ENCODE assay signal across 19 cellular contexts in genomic region chr4:60868232-60868960, GRCh38.
DNase-seq lines count a peak whose midpoint lies in the region; ATAC-seq, FAIRE-seq and TF ChIP-seq lines count a peak whose summit lies in the region.
"Had no signal": no experiment of that assay in that cellular context is flagged by ENCODE, and none has a peak within 500 bp of the region (broad histone marks: within the 10 kb centered on the region; RNA-seq: fewer than 3 reads in every experiment).

No MANE protein-coding gene starts in this region.

- H2BK15ac ChIP-seq in IMR-90 (ENCODE audit: low read depth, low read length), result no peak overlapping the region

- no peaks in the 10 kb centered on the region; the same call in 1 of the 2 replicates for H3K27me3 Mint-ChIP-seq in HFFc6 (ENCODE audit: insufficient read depth)
- H3K27me3 Mint-ChIP-seq in naive thymus-derived CD4-positive, alpha-beta T cell, result no peaks in the 10 kb centered on the region
- no peaks in the 10 kb centered on the region for H3K27me3 Mint-ChIP-seq in activated T-helper 2 cell treated with anti-CD3 and anti-CD28 coated beads, Interferon-gamma antibody, Interleukin-2, Interleukin-4, amounts not matched to agents 10 μg/mL and 5 μg/mL and 100 μg/mL, durations not matched to agents 14 hours and 24 hours and 36 hours (ENCODE audit: low read depth)
- no peaks in the 10 kb centered on the region for H3K27me3 Mint-ChIP-seq in activated CD4-positive, alpha-beta memory T cell treated with anti-CD3 and anti-CD28 coated beads, Interleukin-2, amount 10 ng/mL, durations not matched to agents 7 days and 5 days
- H3K27me3 Mint-ChIP-seq: CD4-positive, alpha-beta T cell had no signal

- no peak overlapping the region for H2AK9ac ChIP-seq in IMR-90 (replicated peaks; ENCODE audit: low read depth, low read length, poor library complexity)

- TF ChIP-seq EP300 in K562 (IDR thresholded peaks at IDR 0.05; ENCODE audit: low read length), result no peak

- H3K4me2 ChIP-seq in IMR-90 (ENCODE audit: low read depth, low read length) (no peak overlapping the region), OCI-LY3 (ENCODE audit: low read length) (peak overlapping the region; percentile 44), K562 (ENCODE audit: insufficient read depth, low read length) (no peak overlapping the region)
- H3K4me2 ChIP-seq: GM23338 had no signal

- H3K23ac ChIP-seq in IMR-90 (ENCODE audit: low read depth, low read length), result no peak overlapping the region

- CTCF ChIA-PET in IMR-90 (lab: Yijun Ruan, JAX) (interaction anchor here (0.5 kb wide), 1 partner anchor 180 kb away, joined by 3 read pairs; no protein-coding TSS in a partner anchor), K562 (lab: Yijun Ruan, JAX; ENCODE audit: low intra/inter-chr PET ratio) (no interaction called here)
- CTCF ChIA-PET in naive thymus-derived CD4-positive, alpha-beta T cell (lab: Charles Lee), result interaction anchor here (0.6 kb wide), 1 partner anchor 380 kb away, joined by 3 read pairs; no protein-coding TSS in a partner anchor
- CTCF ChIA-PET in activated CD4-positive, alpha-beta memory T cell treated with anti-CD3 and anti-CD28 coated beads, Interleukin-2, amount 10 ng/mL, durations not matched to agents 7 days and 5 days (lab: Charles Lee), result no interaction called here

- H2BK120ac ChIP-seq in IMR-90 (ENCODE audit: low read depth, low read length), result no peak overlapping the region

- H3K4ac ChIP-seq in IMR-90 (ENCODE audit: low read depth, low read length), result no peak overlapping the region

- H3K79me1 ChIP-seq in IMR-90 (ENCODE audit: low read depth in 1 of 2, low read length in 2 of 2), result no peaks in the 10 kb centered on the region

- H3K4me3 Mint-ChIP-seq in HFFc6, result peak overlapping the region; percentile 66; the same call in 1 of the 2 replicates
- H3K4me3 Mint-ChIP-seq in naive thymus-derived CD4-positive, alpha-beta T cell, result no peak overlapping the region
- no peak overlapping the region for H3K4me3 Mint-ChIP-seq in activated T-helper 2 cell treated with anti-CD3 and anti-CD28 coated beads, Interferon-gamma antibody, Interleukin-2, Interleukin-4, amounts not matched to agents 10 μg/mL and 5 μg/mL and 100 μg/mL, durations not matched to agents 14 hours and 24 hours and 36 hours (ENCODE audit: low read depth)
- H3K4me3 Mint-ChIP-seq in activated CD4-positive, alpha-beta memory T cell treated with anti-CD3 and anti-CD28 coated beads, Interleukin-2, amount 10 ng/mL, durations not matched to agents 7 days and 5 days, result no peak overlapping the region
- H3K4me3 Mint-ChIP-seq: CD4-positive, alpha-beta T cell; GM23338 had no signal

- TF ChIP-seq CTCF in HFFc6 (IDR thresholded peaks at IDR 0.05) (no peak), IMR-90 (conservative IDR thresholded peaks at IDR 0.05; ENCODE audit: low read depth, low read length) (no peak), OCI-LY3 (IDR thresholded peaks at IDR 0.05; ENCODE audit: low read depth, low read length) (no peak), K562 (IDR thresholded peaks at IDR 0.05 in 2 of 3, conservative IDR thresholded peaks at IDR 0.05 in 1 of 3; ENCODE audit: insufficient read depth in 2 of 3, low read depth in 1 of 3, low read length in 3 of 3) (no peak)

- H3K14ac ChIP-seq in IMR-90 (replicated peaks; ENCODE audit: low read depth, low read length), result no peak overlapping the region

- H4K8ac ChIP-seq in IMR-90 (ENCODE audit: low read depth in 2 of 2, low read length in 2 of 2), result no peak overlapping the region

- no peak overlapping the region for H4K91ac ChIP-seq in IMR-90 (ENCODE audit: insufficient read depth, low read depth, low read length)

- H2BK5ac ChIP-seq in IMR-90 (ENCODE audit: low read depth, low read length, poor library complexity, severe bottlenecking), result no peak overlapping the region

- TF ChIP-seq RAD21 in IMR-90 (IDR thresholded peaks at IDR 0.05; ENCODE audit: low read length) (no peak), K562 (CRISPR knock-in tag; conservative IDR thresholded peaks at IDR 0.05 in 1 of 2, IDR thresholded peaks at IDR 0.05 in 1 of 2) (no peak)

- dilution Hi-C loops in IMR-90 (cut with HindIII; ENCODE audit: low sequenced_read_pairs, unreplicated experiment), result no loop called here

- no peak overlapping the region for H3K27ac ChIP-seq in IMR-90 (ENCODE audit: insufficient read depth, low read length)
- no peak overlapping the region for H3K27ac ChIP-seq in OCI-LY3 (ENCODE audit: low read length)
- no peak overlapping the region for H3K27ac ChIP-seq in K562 (ENCODE audit: extremely low read depth, low read depth, low read length)
- no peak overlapping the region for H3K27ac ChIP-seq in naive thymus-derived CD4-positive, alpha-beta T cell (ENCODE audit: low read depth, low read length)
- H3K27ac ChIP-seq: C4-2B had no signal

- H3K4me1 ChIP-seq in IMR-90 (ENCODE audit: control insufficient read depth, insufficient read depth, low read length) (no peaks in the 10 kb centered on the region), OCI-LY3 (ENCODE audit: low read length) (peaks cover 8% of the 10 kb centered on the region; the same call in 1 of the 2 replicates), K562 (replicated peaks in 1 of 2; ENCODE audit: control insufficient read depth in 2 of 2, insufficient read depth in 2 of 2, low read length in 2 of 2) (no peaks in the 10 kb centered on the region)
- no peaks in the 10 kb centered on the region for H3K4me1 ChIP-seq in naive thymus-derived CD4-positive, alpha-beta T cell (ENCODE audit: control insufficient read depth in 2 of 2, insufficient read depth in 2 of 2, low read length in 2 of 2)
- H3K4me1 ChIP-seq: Caco-2 had no signal

- DNase-seq in HFFc6, result no peak
- DNase-seq in IMR-90, result no peak
- no peak for DNase-seq in K562 (ENCODE audit: extremely low read depth in 1 of 4, low spot score in 3 of 4)
- DNase-seq in naive thymus-derived CD4-positive, alpha-beta T cell, result no peak
- DNase-seq in activated T-helper 2 cell treated with anti-CD3 and anti-CD28 coated beads, Interferon-gamma antibody, Interleukin-2, Interleukin-4, amounts not matched to agents 10 μg/mL and 5 μg/mL and 100 μg/mL, durations not matched to agents 14 hours and 24 hours and 36 hours (ENCODE audit: low spot score), result no peak
- DNase-seq in activated CD4-positive, alpha-beta memory T cell treated with anti-CD3 and anti-CD28 coated beads, Interleukin-2, amount 10 ng/mL, durations not matched to agents 7 days and 5 days, result no peak
- DNase-seq: AML-193; Caco-2; CD4-positive, alpha-beta T cell; HCEC 1CT; KBM-7 had no signal

- H3K9me1 ChIP-seq in IMR-90 (ENCODE audit: insufficient read depth, low read length) (no peaks in the 10 kb centered on the region), K562 (ENCODE audit: control insufficient read depth, insufficient read depth, low read length) (no peaks in the 10 kb centered on the region)

- no peak overlapping the region for H2AFZ ChIP-seq in IMR-90 (replicated peaks; ENCODE audit: low read length, poor library complexity)
- no peak overlapping the region for H2AFZ ChIP-seq in OCI-LY3 (ENCODE audit: low read depth, low read length)
- no peak overlapping the region for H2AFZ ChIP-seq in K562 (ENCODE audit: low read depth, low read length)
- H2AFZ ChIP-seq: GM23338 had no signal

- 100% methylated on average over 1 of the region's 3 CpGs; no CpG with 5 or more reads in 1 of the 2 experiments for WGBS in IMR-90 (ENCODE audit: extremely low coverage in 2 of 2, insufficient read length in 1 of 2), 2 experiments
- 0% methylated on average over 3 of the region's 3 CpGs for WGBS in K562 (ENCODE audit: insufficient coverage, low coverage, missing lambda C conversion rate)

- no peaks in the 10 kb centered on the region for H3K9me3 ChIP-seq in IMR-90 (ENCODE audit: control insufficient read depth, insufficient read depth, low read length)
- H3K9me3 ChIP-seq in OCI-LY3 (ENCODE audit: insufficient read depth, low read length), result no peaks in the 10 kb centered on the region
- no peaks in the 10 kb centered on the region for H3K9me3 ChIP-seq in K562 (replicated peaks; ENCODE audit: control insufficient read depth, insufficient read depth, low read depth, low read length)
- no peaks in the 10 kb centered on the region for H3K9me3 ChIP-seq in naive thymus-derived CD4-positive, alpha-beta T cell (ENCODE audit: control insufficient read depth in 2 of 3, low read length in 3 of 3)
- H3K9me3 ChIP-seq: Caco-2 had no signal

- H3K27me3 ChIP-seq in IMR-90 (ENCODE audit: control insufficient read depth, insufficient read depth, low read length) (no peaks in the 10 kb centered on the region), OCI-LY3 (ENCODE audit: low read depth, low read length) (no peaks in the 10 kb centered on the region), K562 (ENCODE audit: control insufficient read depth in 2 of 2, insufficient read depth in 2 of 2, low read length in 2 of 2) (no peaks in the 10 kb centered on the region)
- no peaks in the 10 kb centered on the region for H3K27me3 ChIP-seq in naive thymus-derived CD4-positive, alpha-beta T cell (ENCODE audit: control insufficient read depth in 2 of 2, insufficient read depth in 2 of 2, low read length in 2 of 2)

- BruUV-seq in IMR-90 (replicated peaks; lab: Mats Ljungman, UMichigan) (no TSS peak), K562 (replicated peaks; lab: Mats Ljungman, UMichigan) (no TSS peak)

- no peak overlapping the region for H4K5ac ChIP-seq in IMR-90 (ENCODE audit: low read depth, low read length)

- H2AK5ac ChIP-seq in IMR-90 (ENCODE audit: low read depth, low read length), result no peak overlapping the region

- no peaks in the 10 kb centered on the region for H3K79me2 ChIP-seq in OCI-LY3 (ENCODE audit: low read length)
- no peaks in the 10 kb centered on the region for H3K79me2 ChIP-seq in K562 (ENCODE audit: control insufficient read depth, insufficient read depth, low read length)

- H3K36me3 ChIP-seq in IMR-90 (ENCODE audit: control insufficient read depth, insufficient read depth, low read length) (no peaks in the 10 kb centered on the region), OCI-LY3 (replicated peaks; ENCODE audit: low read depth, low read length) (no peaks in the 10 kb centered on the region), K562 (ENCODE audit: control insufficient read depth, insufficient read depth, low read length) (no peaks in the 10 kb centered on the region)
- H3K36me3 ChIP-seq in naive thymus-derived CD4-positive, alpha-beta T cell (ENCODE audit: control insufficient read depth in 2 of 3, insufficient read depth in 3 of 3, low read length in 3 of 3), result no peaks in the 10 kb centered on the region

- no peak overlapping the region for H3K27ac Mint-ChIP-seq in HFFc6
- no peak overlapping the region for H3K27ac Mint-ChIP-seq in naive thymus-derived CD4-positive, alpha-beta T cell
- H3K27ac Mint-ChIP-seq in activated T-helper 2 cell treated with anti-CD3 and anti-CD28 coated beads, Interferon-gamma antibody, Interleukin-2, Interleukin-4, amounts not matched to agents 10 μg/mL and 5 μg/mL and 100 μg/mL, durations not matched to agents 14 hours and 24 hours and 36 hours, result no peak overlapping the region
- H3K27ac Mint-ChIP-seq in activated CD4-positive, alpha-beta memory T cell treated with anti-CD3 and anti-CD28 coated beads, Interleukin-2, amount 10 ng/mL, durations not matched to agents 7 days and 5 days, result no peak overlapping the region
- H3K27ac Mint-ChIP-seq: CD4-positive, alpha-beta T cell; GM23338 had no signal

- no peak overlapping the region for H2BK20ac ChIP-seq in IMR-90 (ENCODE audit: low read depth, low read length)

- H3K36me3 Mint-ChIP-seq in HFFc6 (ENCODE audit: low read depth), result no peaks in the 10 kb centered on the region
- H3K36me3 Mint-ChIP-seq in naive thymus-derived CD4-positive, alpha-beta T cell, result peaks cover 0 to 4% (median 0%) of the 10 kb centered on the region in 5 donors
- no peaks in the 10 kb centered on the region for H3K36me3 Mint-ChIP-seq in activated T-helper 2 cell treated with anti-CD3 and anti-CD28 coated beads, Interferon-gamma antibody, Interleukin-2, Interleukin-4, amounts not matched to agents 10 μg/mL and 5 μg/mL and 100 μg/mL, durations not matched to agents 14 hours and 24 hours and 36 hours (ENCODE audit: low read depth)
- H3K36me3 Mint-ChIP-seq in activated CD4-positive, alpha-beta memory T cell treated with anti-CD3 and anti-CD28 coated beads, Interleukin-2, amount 10 ng/mL, durations not matched to agents 7 days and 5 days (ENCODE audit: low read depth), result no peaks in the 10 kb centered on the region

- ATAC-seq in IMR-90 (ENCODE audit: low read depth) (no peak), K562 (no peak)
- no peak for ATAC-seq in naive thymus-derived CD4-positive, alpha-beta T cell
- ATAC-seq: GM23338 had no signal

- intact Hi-C loops in IMR-90 (cut with micrococcal nuclease), result no loop called here
- intact Hi-C loops in K562 (cut with micrococcal nuclease), result no loop called here
- intact Hi-C loops in naive thymus-derived CD4-positive, alpha-beta T cell (cut with micrococcal nuclease), result no loop called here
- intact Hi-C loops in activated T-helper 2 cell treated with anti-CD3 and anti-CD28 coated beads, Interferon-gamma antibody, Interleukin-2, Interleukin-4, amounts not matched to agents 10 μg/mL and 5 μg/mL and 100 μg/mL, durations not matched to agents 14 hours and 24 hours and 36 hours (cut with micrococcal nuclease), result no loop called here

- H3K9ac ChIP-seq in IMR-90 (ENCODE audit: low read depth, low read length) (no peak overlapping the region), OCI-LY3 (ENCODE audit: low read length) (no peak overlapping the region), K562 (ENCODE audit: insufficient read depth in 1 of 2, low read depth in 2 of 2, low read length in 2 of 2) (no peak overlapping the region)

- POLR2A ChIA-PET in IMR-90 (lab: Charles Lee; ENCODE audit: unreplicated experiment) (no interaction called here), K562 (lab: Yijun Ruan, JAX) (no interaction called here)
- POLR2A ChIA-PET in naive thymus-derived CD4-positive, alpha-beta T cell (lab: Charles Lee), result no interaction called here
- POLR2A ChIA-PET in activated CD4-positive, alpha-beta memory T cell treated with anti-CD3 and anti-CD28 coated beads, Interleukin-2, amount 10 ng/mL, durations not matched to agents 7 days and 5 days (lab: Charles Lee), result no interaction called here

- H3K4me3 ChIP-seq in IMR-90 (ENCODE audit: insufficient read depth, low read depth, low read length), result no peak overlapping the region
- H3K4me3 ChIP-seq in OCI-LY3 (ENCODE audit: low read length), result peak overlapping the region; percentile 20
- no peak overlapping the region for H3K4me3 ChIP-seq in K562
- H3K4me3 ChIP-seq in naive thymus-derived CD4-positive, alpha-beta T cell (ENCODE audit: low read length), result no peak overlapping the region
- H3K4me3 ChIP-seq: GM23338 had no signal

- no peak for FAIRE-seq in K562 (lab: Jason Lieb, UNC)
- FAIRE-seq: D721Med, G401.6, GM12892, GM18507, H54 had no signal

- in situ Hi-C loops in IMR-90 (cut with MboI; ENCODE audit: low sequenced_read_pairs) (no loop called here), K562 (cut with MboI) (no loop called here)

- no peaks in the 10 kb centered on the region; the same call in 1 of the 2 replicates for H3K4me1 Mint-ChIP-seq in HFFc6 (ENCODE audit: low read depth)
- H3K4me1 Mint-ChIP-seq in naive thymus-derived CD4-positive, alpha-beta T cell, result no peaks in the 10 kb centered on the region
- H3K4me1 Mint-ChIP-seq in activated T-helper 2 cell treated with anti-CD3 and anti-CD28 coated beads, Interferon-gamma antibody, Interleukin-2, Interleukin-4, amounts not matched to agents 10 μg/mL and 5 μg/mL and 100 μg/mL, durations not matched to agents 14 hours and 24 hours and 36 hours (ENCODE audit: low read depth), result no peaks in the 10 kb centered on the region
- no peaks in the 10 kb centered on the region for H3K4me1 Mint-ChIP-seq in activated CD4-positive, alpha-beta memory T cell treated with anti-CD3 and anti-CD28 coated beads, Interleukin-2, amount 10 ng/mL, durations not matched to agents 7 days and 5 days
- H3K4me1 Mint-ChIP-seq: GM23338 had no signal

- TF ChIP-seq POLR2A in IMR-90 (IDR thresholded peaks at IDR 0.05; ENCODE audit: low read depth, low read length), result no peak
- TF ChIP-seq POLR2A in K562 (conservative IDR thresholded peaks at IDR 0.05), result no peak

- H3K9me3 Mint-ChIP-seq in HFFc6, result no peaks in the 10 kb centered on the region
- H3K9me3 Mint-ChIP-seq in naive thymus-derived CD4-positive, alpha-beta T cell, result peaks cover 0 to 23% (median 5%) of the 10 kb centered on the region in 11 donors
- H3K9me3 Mint-ChIP-seq in activated T-helper 2 cell treated with anti-CD3 and anti-CD28 coated beads, Interferon-gamma antibody, Interleukin-2, Interleukin-4, amounts not matched to agents 10 μg/mL and 5 μg/mL and 100 μg/mL, durations not matched to agents 14 hours and 24 hours and 36 hours, result peaks cover 24% of the 10 kb centered on the region
- peaks cover 11% of the 10 kb centered on the region for H3K9me3 Mint-ChIP-seq in activated CD4-positive, alpha-beta memory T cell treated with anti-CD3 and anti-CD28 coated beads, Interleukin-2, amount 10 ng/mL, durations not matched to agents 7 days and 5 days
- H3K9me3 Mint-ChIP-seq: GM23338 had no signal

- no peaks in the 10 kb centered on the region for H4K20me1 ChIP-seq in IMR-90 (ENCODE audit: insufficient read depth, low read length)
- H4K20me1 ChIP-seq in OCI-LY3 (ENCODE audit: insufficient read depth, low read length), result no peaks in the 10 kb centered on the region
- H4K20me1 ChIP-seq in K562 (replicated peaks; ENCODE audit: control insufficient read depth, insufficient read depth, low read length), result no peaks in the 10 kb centered on the region

- no peak overlapping the region for H3K56ac ChIP-seq in IMR-90 (ENCODE audit: extremely low read depth, insufficient read depth, low read length)

- no peak overlapping the region for H3K18ac ChIP-seq in IMR-90 (ENCODE audit: low read depth, low read length)

Comparison
In these comparisons a context has a peak if more than half of its experiments do, and no peak if none do; other contexts are left out.
1. CTCF ChIA-PET loops: an anchor here in IMR-90 (0.5 kb wide) and naive thymus-derived CD4-positive, alpha-beta T cell (0.6 kb wide); none called in K562 and activated CD4-positive, alpha-beta memory T cell treated with anti-CD3 and anti-CD28 coated beads, Interleukin-2, amount 10 ng/mL, durations not matched to agents 7 days and 5 days.